Comparison of ENCODE assay signal across 15 cellular contexts in genomic region chr7:12475362-12476063, GRCh38.
DNase-seq lines count a peak whose midpoint lies in the region; ATAC-seq, FAIRE-seq and TF ChIP-seq lines count a peak whose summit lies in the region.
"Had no signal": no experiment of that assay in that cellular context is flagged by ENCODE, and none has a peak within 500 bp of the region (broad histone marks: within the 10 kb centered on the region; RNA-seq: fewer than 3 reads in every experiment).

No MANE protein-coding gene starts in this region.

- TF ChIP-seq RAD21 in K562 (CRISPR knock-in tag; conservative IDR thresholded peaks at IDR 0.05 in 1 of 2, IDR thresholded peaks at IDR 0.05 in 1 of 2), result no peak

- peak overlapping the region; percentile 95 for H2AFZ ChIP-seq in K562 (ENCODE audit: low read depth, low read length)

- DNase-seq in DMS53 treated with DMSO at 0.1 percent for 48 hours (lab: John Stamatoyannopoulos, UW; ENCODE audit: unreplicated experiment) (peak; percentile 61), M059J (ENCODE audit: low read depth) (peak; percentile 36), K562 (ENCODE audit: extremely low read depth in 1 of 4, low spot score in 3 of 4) (peak; percentile 22 to 76 (median 41)), DMS153 treated with DMSO at 0.1 percent for 48 hours (lab: John Stamatoyannopoulos, UW; ENCODE audit: unreplicated experiment) (no peak), H7 (no peak)
- DNase-seq: activated CD4-positive, alpha-beta T cell treated with anti-CD3 and anti-CD28 coated beads for 1 hour; activated gamma-delta T cell; CD4-positive, alpha-beta memory T cell; effector memory CD4-positive, alpha-beta T cell; stimulated activated CD4-positive, alpha-beta T cell treated with anti-CD3 and anti-CD28 coated beads, Interleukin-1b, Interleukin-23, amount 100 ng/mL, for 48 hours had no signal

- in situ Hi-C loops in K562 (cut with MboI), result loop anchor here (25.0 kb wide), 1 partner anchor 1063 kb away; no protein-coding TSS in a partner anchor

- H3K79me2 ChIP-seq in K562 (ENCODE audit: control insufficient read depth, insufficient read depth, low read length), result no peaks in the 10 kb centered on the region

- peaks cover 0 to 13% of the 10 kb centered on the region in 2 experiments; a peak in 2 of 5 replicates for H3K4me1 ChIP-seq in K562 (replicated peaks in 1 of 2; ENCODE audit: control insufficient read depth in 2 of 2, insufficient read depth in 2 of 2, low read length in 2 of 2)
- peaks cover 11% of the 10 kb centered on the region for H3K4me1 ChIP-seq in mesodermal cell (ENCODE audit: control insufficient read depth, insufficient read depth, low read length, poor library complexity, severe bottlenecking)

- 7% methylated on average over 6 of the region's 6 CpGs for WGBS in K562 (ENCODE audit: insufficient coverage, low coverage, missing lambda C conversion rate)
- WGBS in mesodermal cell (ENCODE audit: insufficient coverage in 2 of 2), 2 experiments, result 29 to 65% methylated on average over 1 to 3 of the region's 6 CpGs

- peak; percentile 97 for FAIRE-seq in K562 (lab: Jason Lieb, UNC)
- FAIRE-seq: GM12891 had no signal

- no peak for TF ChIP-seq CTCF in K562 (IDR thresholded peaks at IDR 0.05 in 2 of 3, conservative IDR thresholded peaks at IDR 0.05 in 1 of 3; ENCODE audit: insufficient read depth in 2 of 3, low read depth in 1 of 3, low read length in 3 of 3)

- no peaks in the 10 kb centered on the region for H3K4me1 Mint-ChIP-seq in stimulated activated memory B cell treated with anti-CD40 and anti-IgM and Interleukin-4, amounts not matched to agents 10 μg/mL and 1 μg/mL and 100 μg/mL, for 72 hours
- H3K4me1 Mint-ChIP-seq: CD4-positive, alpha-beta memory T cell had no signal

- no peaks in the 10 kb centered on the region for H3K9me1 ChIP-seq in K562 (ENCODE audit: control insufficient read depth, insufficient read depth, low read length)

- H3K27ac ChIP-seq in K562 (ENCODE audit: extremely low read depth, low read depth, low read length) (peak overlapping the region; percentile 76), mesodermal cell (ENCODE audit: low read depth, low read length, severe bottlenecking) (peak overlapping the region; percentile 66)

- H3K9me3 ChIP-seq in K562 (replicated peaks; ENCODE audit: control insufficient read depth, insufficient read depth, low read depth, low read length), result no peaks in the 10 kb centered on the region
- no peaks in the 10 kb centered on the region for H3K9me3 ChIP-seq in mesodermal cell (ENCODE audit: control insufficient read depth, low read length)

- no peak overlapping the region for H3K4me3 ChIP-seq in K562
- no peak overlapping the region for H3K4me3 ChIP-seq in mesodermal cell (ENCODE audit: extremely low read depth, insufficient read depth, low read length, poor library complexity, severe bottlenecking)
- H3K4me3 ChIP-seq in H7 (ENCODE audit: insufficient read depth, low read depth, low read length), result no peak overlapping the region

- peak overlapping the region; percentile 68 for H3K4me2 ChIP-seq in K562 (ENCODE audit: insufficient read depth, low read length)

- no peaks in the 10 kb centered on the region for H3K27me3 ChIP-seq in K562 (ENCODE audit: control insufficient read depth in 2 of 2, insufficient read depth in 2 of 2, low read length in 2 of 2)
- H3K27me3 ChIP-seq in H7 (ENCODE audit: control insufficient read depth, insufficient read depth, low read length), result no peaks in the 10 kb centered on the region

- no peak for TF ChIP-seq POLR2A in K562 (conservative IDR thresholded peaks at IDR 0.05)

- no peak for TF ChIP-seq EP300 in K562 (IDR thresholded peaks at IDR 0.05; ENCODE audit: low read length)

- no TSS peak for BruUV-seq in K562 (replicated peaks; lab: Mats Ljungman, UMichigan)

- H3K9me3 Mint-ChIP-seq in stimulated activated memory B cell treated with anti-CD40 and anti-IgM and Interleukin-4, amounts not matched to agents 10 μg/mL and 1 μg/mL and 100 μg/mL, for 72 hours, result no peaks in the 10 kb centered on the region
- H3K9me3 Mint-ChIP-seq: CD4-positive, alpha-beta memory T cell; stimulated activated naive CD8-positive, alpha-beta T cell treated with anti-CD3 and anti-CD28 coated beads, Interleukin-15, Interleukin-2, amounts not matched to agents 100 ng/mL and 50 ng/mL, for 24 hours had no signal

- H3K36me3 Mint-ChIP-seq in stimulated activated memory B cell treated with anti-CD40 and anti-IgM and Interleukin-4, amounts not matched to agents 10 μg/mL and 1 μg/mL and 100 μg/mL, for 72 hours, result no peaks in the 10 kb centered on the region
- H3K36me3 Mint-ChIP-seq: CD4-positive, alpha-beta memory T cell had no signal

- CTCF ChIA-PET in K562 (lab: Yijun Ruan, JAX; ENCODE audit: low intra/inter-chr PET ratio), result no interaction called here

- H3K27me3 Mint-ChIP-seq in stimulated activated memory B cell treated with anti-CD40 and anti-IgM and Interleukin-4, amounts not matched to agents 10 μg/mL and 1 μg/mL and 100 μg/mL, for 72 hours, result no peaks in the 10 kb centered on the region
- H3K27me3 Mint-ChIP-seq: CD4-positive, alpha-beta memory T cell; stimulated activated naive CD8-positive, alpha-beta T cell treated with anti-CD3 and anti-CD28 coated beads, Interleukin-15, Interleukin-2, amounts not matched to agents 100 ng/mL and 50 ng/mL, for 24 hours had no signal

- no peaks in the 10 kb centered on the region for H3K36me3 ChIP-seq in K562 (ENCODE audit: control insufficient read depth, insufficient read depth, low read length)
- H3K36me3 ChIP-seq in mesodermal cell (ENCODE audit: control insufficient read depth, insufficient read depth, low read length), result no peaks in the 10 kb centered on the region
- no peaks in the 10 kb centered on the region for H3K36me3 ChIP-seq in H7 (replicated peaks; ENCODE audit: control insufficient read depth, insufficient read depth, low read length)

- H3K4me3 Mint-ChIP-seq in stimulated activated memory B cell treated with anti-CD40 and anti-IgM and Interleukin-4, amounts not matched to agents 10 μg/mL and 1 μg/mL and 100 μg/mL, for 72 hours, result no peak overlapping the region
- H3K4me3 Mint-ChIP-seq: CD4-positive, alpha-beta memory T cell; stimulated activated naive CD8-positive, alpha-beta T cell treated with anti-CD3 and anti-CD28 coated beads, Interleukin-15, Interleukin-2, amounts not matched to agents 100 ng/mL and 50 ng/mL, for 24 hours had no signal

- H4K20me1 ChIP-seq in K562 (replicated peaks; ENCODE audit: control insufficient read depth, insufficient read depth, low read length), result no peaks in the 10 kb centered on the region

- peak overlapping the region in 1 of 2 experiments; percentile 51; a peak in 3 of 4 replicates for H3K9ac ChIP-seq in K562 (ENCODE audit: insufficient read depth in 1 of 2, low read depth in 2 of 2, low read length in 2 of 2)

- H3K27ac Mint-ChIP-seq in stimulated activated memory B cell treated with anti-CD40 and anti-IgM and Interleukin-4, amounts not matched to agents 10 μg/mL and 1 μg/mL and 100 μg/mL, for 72 hours, result no peak overlapping the region
- H3K27ac Mint-ChIP-seq: CD4-positive, alpha-beta memory T cell; stimulated activated naive CD8-positive, alpha-beta T cell treated with anti-CD3 and anti-CD28 coated beads, Interleukin-15, Interleukin-2, amounts not matched to agents 100 ng/mL and 50 ng/mL, for 24 hours had no signal

- POLR2A ChIA-PET in K562 (lab: Yijun Ruan, JAX), result interaction anchor here (0.9 to 1.6 kb wide), 6 partner anchors 8 to 212 kb away, joined by 3 to 5 read pairs (median 4); partner anchors contain the start of gene ARL4A

- intact Hi-C loops in K562 (cut with micrococcal nuclease), result no loop called here

- ATAC-seq in K562 (peak; percentile 97), GM21723 (IDR thresholded peaks at IDR 0.05; ENCODE audit: unreplicated experiment) (no peak)
- ATAC-seq in stimulated activated memory B cell treated with anti-CD40 and anti-IgM and Interleukin-4, amounts not matched to agents 10 μg/mL and 1 μg/mL and 100 μg/mL, for 72 hours, result no peak

TF ChIP-seq in K562, 482 proteins besides CTCF, POLR2A, EP300 and RAD21 (continues in another document):
- TF ChIP-seq ZNF316 (IDR thresholded peaks at IDR 0.05), result peak; percentile 49; the same call in 1 of the 2 replicates
- TF ChIP-seq CBX5 (IDR thresholded peaks at IDR 0.05; ENCODE audit: borderline replicate concordance, low read depth), result no peak
- TF ChIP-seq MNT (conservative IDR thresholded peaks at IDR 0.05), result peak in 1 of 2 experiments; percentile 34; a peak in 2 of 4 replicates
- TF ChIP-seq SMARCA4 (IDR thresholded peaks at IDR 0.05), result peak; percentile 57
- no peak for TF ChIP-seq ZNF143 (CRISPR knock-in tag; IDR thresholded peaks at IDR 0.05)
- no peak for TF ChIP-seq ID3 (CRISPR knock-in tag; IDR thresholded peaks at IDR 0.05)
- TF ChIP-seq ID3 (tag; IDR thresholded peaks at IDR 0.05), result no peak
- TF ChIP-seq PRPF4 (IDR thresholded peaks at IDR 0.05; ENCODE audit: insufficient read depth, low read depth, low read length, poor library complexity, severe bottlenecking), result no peak
- TF ChIP-seq SOX6 (IDR thresholded peaks at IDR 0.05), result no peak
- TF ChIP-seq HNRNPUL1 (IDR thresholded peaks at IDR 0.05; ENCODE audit: low read length), result no peak
- no peak for TF ChIP-seq KDM4B (IDR thresholded peaks at IDR 0.05; ENCODE audit: borderline replicate concordance in 2 of 2, low read depth in 1 of 2)
- no peak for TF ChIP-seq SMAD2 (IDR thresholded peaks at IDR 0.05; ENCODE audit: low read depth, low read length)
- TF ChIP-seq KLF1 (tag; IDR thresholded peaks at IDR 0.05), result no peak

Comparison
In these comparisons a context has a peak if more than half of its experiments do, and no peak if none do; other contexts are left out.
1. DNase-seq: peak in DMS53 treated with DMSO at 0.1 percent for 48 hours (single experiment), M059J (single experiment) and K562 (4 of 4); none in DMS153 treated with DMSO at 0.1 percent for 48 hours (single experiment) and H7 (single experiment).